Comparison of ENCODE assay signal across 8 cellular contexts in genomic region chr4:98939892-98940298, GRCh38. TPM values are rescaled to one million over a fixed set of nuclear protein-coding genes. Genes with fewer than 3 reads are reported as not detected.
DNase-seq lines count a peak whose midpoint lies in the region; ATAC-seq and TF ChIP-seq lines count a peak whose summit lies in the region.

No MANE protein-coding gene starts in this region.

- H3K36me3 ChIP-seq in H7 (replicated peaks; ENCODE audit: control insufficient read depth, insufficient read depth, low read length) (no peaks in the 10 kb centered on the region), lower lobe of right lung (no peaks in the 10 kb centered on the region)

- no peaks in the 10 kb centered on the region for H3K36me3 Mint-ChIP-seq in chondrocyte (ENCODE audit: low read depth)

- ATAC-seq in lower lobe of right lung, result peak; percentile 50 to 75
- no peak for ATAC-seq in HG03025 (IDR thresholded peaks at IDR 0.05; ENCODE audit: low FRiP score, unreplicated experiment)

- H3K4me1 Mint-ChIP-seq in chondrocyte (ENCODE audit: low read depth), result peaks cover 15% of the 10 kb centered on the region

- H3K27ac Mint-ChIP-seq in chondrocyte (ENCODE audit: unreplicated experiment), result no peak overlapping the region

- no peaks in the 10 kb centered on the region for H3K9me3 Mint-ChIP-seq in chondrocyte (ENCODE audit: low read depth)

- no peaks in the 10 kb centered on the region for H3K27me3 Mint-ChIP-seq in chondrocyte (ENCODE audit: low read depth)

- H3K4me3 ChIP-seq in H7 (ENCODE audit: insufficient read depth, low read depth, low read length) (no peak overlapping the region), lower lobe of right lung (no peak overlapping the region)

- no peak overlapping the region for H3K4me3 Mint-ChIP-seq in chondrocyte (ENCODE audit: unreplicated experiment)

- no peak overlapping the region for H3K27ac ChIP-seq in lower lobe of right lung

- DNase-seq in NCI-H510A treated with DMSO at 0.1 percent for 48 hours (lab: John Stamatoyannopoulos, UW) (peak; percentile 8), NCI-H510A (lab: John Stamatoyannopoulos, UW) (no peak), H7 (peak; percentile 29), NCI-H82 (lab: John Stamatoyannopoulos, UW) (peak; percentile 61), chondrocyte (ENCODE audit: low spot score) (no peak), lower lobe of right lung (no peak), GOT3 (lab: John Stamatoyannopoulos, UW) (no peak)

- no peaks in the 10 kb centered on the region for H3K9me3 ChIP-seq in lower lobe of right lung

- intact Hi-C loops in lower lobe of right lung (cut with DNase I), result no loop called here

- H3K27me3 ChIP-seq in H7 (ENCODE audit: control insufficient read depth, insufficient read depth, low read length) (no peaks in the 10 kb centered on the region), lower lobe of right lung (ENCODE audit: low read depth) (no peaks in the 10 kb centered on the region)

- no peaks in the 10 kb centered on the region for H3K4me1 ChIP-seq in lower lobe of right lung

- peak; percentile 91 for TF ChIP-seq CTCF in chondrocyte (IDR thresholded peaks at IDR 0.05)
- TF ChIP-seq CTCF in lower lobe of right lung (IDR thresholded peaks at IDR 0.05), result peak; percentile 67

RNA-seq across cellular contexts. Expression of gene EIF4E, which starts 11.0 kb away (rescaled TPM):
- 184 and 210 TPM in 2 replicates for total RNA-seq in H7 (2014; rRNA removed; shearing (Covaris generic))
- 66.1 to 79.6 TPM (median 68.8 TPM) in 3 replicates for total RNA-seq in chondrocyte
- total RNA-seq in lower lobe of right lung, result 61.0 TPM

RNA-seq across cellular contexts. Expression of gene METAP1, which starts 55.6 kb away (rescaled TPM):
- total RNA-seq in H7 (2014; rRNA removed; shearing (Covaris generic)), result 94.4 and 126 TPM in 2 replicates
- 32.3 to 35.2 TPM (median 34.0 TPM) in 3 replicates for total RNA-seq in chondrocyte
- 31.5 TPM for total RNA-seq in lower lobe of right lung

Comparison
In these comparisons a context has a peak if more than half of its experiments do, and no peak if none do; other contexts are left out.
1. DNase-seq: peak in NCI-H510A treated with DMSO at 0.1 percent for 48 hours (single experiment), H7 (single experiment) and NCI-H82 (single experiment); none in NCI-H510A (single experiment), chondrocyte (single experiment), lower lobe of right lung (single experiment) and GOT3 (single experiment).